ENCODE assay signal across 10 cellular contexts in the genomic region with DNA sequence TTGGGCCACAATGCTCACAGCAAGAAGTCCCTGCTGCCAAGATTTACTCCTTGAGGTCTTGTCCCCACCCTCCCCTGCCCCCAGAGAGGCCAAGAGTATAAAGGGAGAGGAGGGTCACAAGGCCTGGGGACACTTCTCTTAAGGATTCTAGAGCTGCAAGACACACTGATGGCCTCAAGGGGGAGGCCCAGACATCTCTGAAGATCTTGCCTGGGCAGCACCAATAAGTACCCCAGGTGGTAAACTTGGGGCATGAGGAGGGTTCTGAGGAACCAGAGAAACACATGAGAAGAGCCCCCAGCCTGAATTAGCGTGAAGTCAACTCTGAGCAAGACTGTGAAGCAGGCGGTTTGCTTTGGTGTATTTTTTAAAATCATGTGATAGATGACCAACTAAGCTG. TPM values are rescaled to one million over a fixed set of nuclear protein-coding genes. Genes with fewer than 3 reads are reported as not detected.
A peak's percentile ranks its signal among the peaks of the same experiment; 100 is the strongest.
DNase-seq lines count a peak whose midpoint lies in the region; ATAC-seq and TF ChIP-seq lines count a peak whose summit lies in the region.
"Had no signal": no experiment of that assay in that cellular context is flagged by ENCODE, and none has a peak within 500 bp of the region (broad histone marks: within the 10 kb centered on the region; RNA-seq: fewer than 3 reads in every experiment).

No MANE protein-coding gene starts in this region.

- no peak overlapping the region for H2BK120ac ChIP-seq in mesenchymal stem cell (ENCODE audit: low read depth, low read length)

- peak; percentile 36 for TF ChIP-seq CTCF in HFF-Myc (IDR thresholded peaks at IDR 0.05; ENCODE audit: low read depth, low read length, missing control alignments)
- TF ChIP-seq CTCF in VCaP (conservative IDR thresholded peaks at IDR 0.05) = 0 out of 2 replicates have a peak, but pooled peaks have one; percentile 13

- H3K4me1 ChIP-seq in mesenchymal stem cell (ENCODE audit: control insufficient read depth, insufficient read depth, low read depth, low read length) = no peaks in the 10 kb centered on the region

- H3K4me2 ChIP-seq in mesenchymal stem cell (ENCODE audit: low read length, poor library complexity, severe bottlenecking) = no peak overlapping the region

- H2AK5ac ChIP-seq in mesenchymal stem cell (ENCODE audit: low read length, severe bottlenecking) = no peak overlapping the region

- H3K4me3 ChIP-seq in HFF-Myc (replicated peaks; ENCODE audit: low read depth, low read length) (no peak overlapping the region), mesenchymal stem cell (ENCODE audit: insufficient read depth in 1 of 2, low read depth in 1 of 2, low read length in 2 of 2) (no peak overlapping the region)

- no peak overlapping the region for H2BK5ac ChIP-seq in mesenchymal stem cell (ENCODE audit: low read depth, low read length, poor library complexity, severe bottlenecking)

- H3K79me1 ChIP-seq in mesenchymal stem cell (replicated peaks; ENCODE audit: low read length, poor library complexity, severe bottlenecking) = no peaks in the 10 kb centered on the region

- no peak overlapping the region for H3K18ac ChIP-seq in mesenchymal stem cell (ENCODE audit: low read depth in 1 of 2, low read length in 2 of 2)

- 80% methylated on average over 2 of the region's 2 CpGs for WGBS in mesenchymal stem cell

- H3K27me3 ChIP-seq in mesenchymal stem cell (ENCODE audit: control insufficient read depth in 1 of 2, insufficient read depth in 1 of 2, low read length in 2 of 2) = peaks cover 64 to 71% of the 10 kb centered on the region in 2 experiments

- H3K9ac ChIP-seq in mesenchymal stem cell (ENCODE audit: low read length) = no peak overlapping the region

- no peak overlapping the region for H2AFZ ChIP-seq in mesenchymal stem cell (ENCODE audit: low read depth, low read length)

- H3K27ac ChIP-seq in VCaP (no peak overlapping the region), mesenchymal stem cell (ENCODE audit: low read length, poor library complexity, severe bottlenecking) (no peak overlapping the region)

- H3K36me3 ChIP-seq in mesenchymal stem cell (ENCODE audit: control insufficient read depth in 1 of 2, insufficient read depth in 2 of 2, low read depth in 1 of 2, low read length in 2 of 2) = no peaks in the 10 kb centered on the region

- H4K91ac ChIP-seq in mesenchymal stem cell (ENCODE audit: low read length) = no peak overlapping the region

- H2BK12ac ChIP-seq in mesenchymal stem cell (ENCODE audit: low read length in 2 of 2) = no peak overlapping the region

- H3K23ac ChIP-seq in mesenchymal stem cell (ENCODE audit: low read length in 2 of 2) = no peak overlapping the region

- H2BK15ac ChIP-seq in mesenchymal stem cell (ENCODE audit: low read depth, poor library complexity, severe bottlenecking) = no peak overlapping the region

- no peaks in the 10 kb centered on the region for H3K9me3 ChIP-seq in mesenchymal stem cell (ENCODE audit: control insufficient read depth, low read length)

- ATAC-seq in HG03196 (IDR thresholded peaks at IDR 0.05; ENCODE audit: unreplicated experiment) = no peak
- no peak for ATAC-seq in GM21390 (IDR thresholded peaks at IDR 0.05; ENCODE audit: unreplicated experiment)
- ATAC-seq: activated CD4-positive, CD25-positive, alpha-beta regulatory T cell treated with anti-CD3 and anti-CD28 coated beads, Interleukin-2, amount 50 U/mL, for 24 hours had no signal

- H4K8ac ChIP-seq in mesenchymal stem cell (ENCODE audit: low read length) = no peak overlapping the region

- no peak overlapping the region for H3K4ac ChIP-seq in mesenchymal stem cell (ENCODE audit: low read depth in 1 of 2, low read length in 2 of 2)

- DNase-seq in ELF-1 (ENCODE audit: low read depth, low spot score) (peak; percentile 22), HFF-Myc (ENCODE audit: extremely low read depth, low read depth) (no peak), mesenchymal stem cell (peak; percentile 13), kidney glomerular epithelial cell (lab: John Stamatoyannopoulos, UW) (no peak)
- no peak for DNase-seq in stimulated activated CD4-positive, alpha-beta T cell treated with anti-CD3 and anti-CD28 coated beads, Interleukin-2, amount 100 ng/mL, for 24 hours
- DNase-seq: NCI-H2081 treated with DMSO at 0.1 percent for 48 hours had no signal

- no peak overlapping the region for H3K14ac ChIP-seq in mesenchymal stem cell (ENCODE audit: low read length in 2 of 2)

RNA-seq across cellular contexts. Expression of a gene that starts 26.8 kb away (rescaled TPM):
- 13.8 TPM for polyA plus RNA-seq in mesenchymal stem cell (2013, experiment 1 of 2)
- polyA plus RNA-seq in mesenchymal stem cell (2013, experiment 2 of 2) = 12.8 TPM

RNA-seq across cellular contexts. Expression of a gene that starts 53.0 kb away (rescaled TPM):
- polyA plus RNA-seq in mesenchymal stem cell (2013, experiment 1 of 2) = 0.01 TPM
- polyA plus RNA-seq in mesenchymal stem cell (2013, experiment 2 of 2) = not detected

Comparison
In these comparisons a context has a peak if more than half of its experiments do, and no peak if none do; other contexts are left out.
1. DNase-seq: peak in ELF-1 (single experiment) and mesenchymal stem cell (single experiment); none in HFF-Myc (single experiment), stimulated activated CD4-positive, alpha-beta T cell treated with anti-CD3 and anti-CD28 coated beads, Interleukin-2, amount 100 ng/mL, for 24 hours (0 of 2) and kidney glomerular epithelial cell (single experiment).